In genomic region chr7:116392806-116393205, GRCh38 we compare ENCODE assay signal across 20 cellular contexts.
"Had no signal": no experiment of that assay in that cellular context is flagged by ENCODE, and none has a peak within 500 bp of the region (broad histone marks: within the 10 kb centered on the region; RNA-seq: fewer than 3 reads in every experiment).

No MANE protein-coding gene starts in this region.

- H3K4me3 ChIP-seq: coronary artery, pancreas, tibial nerve, vagina had no signal

- ATAC-seq: activated CD8-positive, alpha-beta T cell treated with anti-CD3 and anti-CD28 coated beads, Interleukin-2, amount 10 ng/mL, durations not matched to agents 7 days and 5 days; activated naive CD4-positive, alpha-beta T cell treated with anti-CD3 and anti-CD28 coated beads, Interleukin-2, amount 50 U/mL, for 72 hours; pancreas; stimulated activated naive B cell treated with anti-CD40 and anti-IgM and Interleukin-4, amounts not matched to agents 10 μg/mL and 1 μg/mL and 100 μg/mL, for 72 hours had no signal

- H3K27me3 ChIP-seq: pancreas, tibial nerve, vagina had no signal

- H3K9me3 ChIP-seq: pancreas, tibial nerve, vagina had no signal

- DNase-seq: activated B cell treated with CpG ODN at 0.5 μM for 24 hours; activated CD4-positive, alpha-beta T cell treated with anti-CD3 and anti-CD28 coated beads, Interleukin-2, amount 10 ng/mL, durations not matched to agents 24 days and 14 days; activated CD8-positive, alpha-beta memory T cell treated with anti-CD3 and anti-CD28 coated beads, Interleukin-2, amount 50 U/mL, for 4 hours; activated CD8-positive, alpha-beta T cell treated with anti-CD3 and anti-CD28 coated beads, Interleukin-2, amount 10 ng/mL, durations not matched to agents 7 days and 5 days; activated gamma-delta T cell; activated T-cell treated with anti-CD3 and anti-CD28 coated beads, Interleukin-2, amount 50 U/mL, for 48 hours; caudate nucleus; effector memory CD4-positive, alpha-beta T cell; foreskin melanocyte; head of caudate nucleus; midbrain; pancreas; stimulated activated CD4-positive, alpha-beta T cell treated with anti-CD3 and anti-CD28 coated beads, Interleukin-15, amount 100 ng/mL, for 24 hours; stimulated activated CD4-positive, alpha-beta T cell treated with anti-CD3 and anti-CD28 coated beads, Interleukin-4, amount 100 ng/mL, for 1 hour; stimulated activated naive B cell treated with anti-CD40 and anti-IgM and Interleukin-4, amounts not matched to agents 10 μg/mL and 1 μg/mL and 100 μg/mL, for 72 hours had no signal

- H3K36me3 Mint-ChIP-seq: activated naive CD4-positive, alpha-beta T cell treated with anti-CD3 and anti-CD28 coated beads, Interleukin-2, amount 50 U/mL, for 72 hours; stimulated activated naive B cell treated with anti-CD40 and anti-IgM and Interleukin-4, amounts not matched to agents 10 μg/mL and 1 μg/mL and 100 μg/mL, for 72 hours had no signal

- H3K27ac ChIP-seq: pancreas, tibial nerve, vagina had no signal

- H3K4me3 Mint-ChIP-seq: activated B cell treated with CpG ODN at 0.5 μM for 24 hours; activated CD4-positive, alpha-beta T cell treated with anti-CD3 and anti-CD28 coated beads, Interleukin-2, amount 10 ng/mL, durations not matched to agents 24 days and 14 days; activated CD8-positive, alpha-beta T cell treated with anti-CD3 and anti-CD28 coated beads, Interleukin-2, amount 10 ng/mL, durations not matched to agents 7 days and 5 days; neural crest cell; stimulated activated naive B cell treated with anti-CD40 and anti-IgM and Interleukin-4, amounts not matched to agents 10 μg/mL and 1 μg/mL and 100 μg/mL, for 72 hours had no signal

- H3K36me3 ChIP-seq: pancreas, tibial nerve, vagina had no signal

- H3K27ac Mint-ChIP-seq: activated B cell treated with CpG ODN at 0.5 μM for 24 hours; activated CD4-positive, alpha-beta T cell treated with anti-CD3 and anti-CD28 coated beads, Interleukin-2, amount 10 ng/mL, durations not matched to agents 24 days and 14 days; activated CD8-positive, alpha-beta T cell treated with anti-CD3 and anti-CD28 coated beads, Interleukin-2, amount 10 ng/mL, durations not matched to agents 7 days and 5 days; activated naive CD4-positive, alpha-beta T cell treated with anti-CD3 and anti-CD28 coated beads, Interleukin-2, amount 50 U/mL, for 72 hours; stimulated activated naive B cell treated with anti-CD40 and anti-IgM and Interleukin-4, amounts not matched to agents 10 μg/mL and 1 μg/mL and 100 μg/mL, for 72 hours had no signal

- H3K4me1 Mint-ChIP-seq: activated B cell treated with CpG ODN at 0.5 μM for 24 hours; activated CD4-positive, alpha-beta T cell treated with anti-CD3 and anti-CD28 coated beads, Interleukin-2, amount 10 ng/mL, durations not matched to agents 24 days and 14 days; stimulated activated naive B cell treated with anti-CD40 and anti-IgM and Interleukin-4, amounts not matched to agents 10 μg/mL and 1 μg/mL and 100 μg/mL, for 72 hours had no signal

- H3K4me1 ChIP-seq: pancreas had no signal

- H3K9me3 Mint-ChIP-seq: activated CD4-positive, alpha-beta T cell treated with anti-CD3 and anti-CD28 coated beads, Interleukin-2, amount 10 ng/mL, durations not matched to agents 24 days and 14 days; neural crest cell had no signal
